8 cellular contexts compared by ENCODE assay signal in genomic region chr11:68870470-68870869, GRCh38. TPM values are rescaled to one million over a fixed set of nuclear protein-coding genes. Genes with fewer than 3 reads are reported as not detected.
DNase-seq lines count a peak whose midpoint lies in the region; ATAC-seq and TF ChIP-seq lines count a peak whose summit lies in the region.

No MANE protein-coding gene starts in this region.

- no peaks in the 10 kb centered on the region for H3K9me3 ChIP-seq in suprapubic skin

- H3K4me3 ChIP-seq in suprapubic skin, result peak overlapping the region; percentile 40

- H3K27ac ChIP-seq in suprapubic skin, result no peak overlapping the region

- TF ChIP-seq EP300 in suprapubic skin (IDR thresholded peaks at IDR 0.05), result no peak

- no peaks in the 10 kb centered on the region for H3K27me3 ChIP-seq in suprapubic skin

- CTCF ChIA-PET in activated CD4-positive, alpha-beta T cell treated with anti-CD3 and anti-CD28 coated beads for 36 hours (lab: Charles Lee), result no interaction called here

- peaks cover 2% of the 10 kb centered on the region for H3K36me3 Mint-ChIP-seq in activated CD4-positive, alpha-beta T cell treated with anti-CD3 and anti-CD28 coated beads for 36 hours (ENCODE audit: low read depth)
- H3K36me3 Mint-ChIP-seq in activated T-helper 17 cell treated with anti-CD3 and anti-CD28 coated beads, Interleukin-2, amount 50 U/mL, for 72 hours (ENCODE audit: low read depth), result no peaks in the 10 kb centered on the region

- WGBS in suprapubic skin, result 31% methylated on average over 9 of the region's 9 CpGs

- no peak for TF ChIP-seq POLR2A in suprapubic skin (IDR thresholded peaks at IDR 0.05)

- POLR2A ChIA-PET in activated CD4-positive, alpha-beta T cell treated with anti-CD3 and anti-CD28 coated beads for 36 hours (lab: Charles Lee), result no interaction called here

- no peaks in the 10 kb centered on the region for H3K9me3 Mint-ChIP-seq in activated CD4-positive, alpha-beta T cell treated with anti-CD3 and anti-CD28 coated beads for 36 hours (ENCODE audit: low read depth)
- H3K9me3 Mint-ChIP-seq in activated T-helper 17 cell treated with anti-CD3 and anti-CD28 coated beads, Interleukin-2, amount 50 U/mL, for 72 hours, result no peaks in the 10 kb centered on the region

- H3K4me1 Mint-ChIP-seq in activated CD4-positive, alpha-beta T cell treated with anti-CD3 and anti-CD28 coated beads for 36 hours, result peaks cover 12% of the 10 kb centered on the region
- H3K4me1 Mint-ChIP-seq in activated T-helper 17 cell treated with anti-CD3 and anti-CD28 coated beads, Interleukin-2, amount 50 U/mL, for 72 hours, result peaks cover 6% of the 10 kb centered on the region

- H3K36me3 ChIP-seq in suprapubic skin, result no peaks in the 10 kb centered on the region

- peaks cover 5% of the 10 kb centered on the region for H3K4me1 ChIP-seq in suprapubic skin

- intact Hi-C loops in activated CD4-positive, alpha-beta T cell treated with anti-CD3 and anti-CD28 coated beads for 36 hours (cut with DNase I, micrococcal nuclease), result no loop called here

- TF ChIP-seq CTCF in suprapubic skin (IDR thresholded peaks at IDR 0.05), result no peak

- no peak for DNase-seq in activated CD4-positive, alpha-beta T cell treated with anti-CD3 and anti-CD28 coated beads for 36 hours
- no peak for DNase-seq in activated CD4-positive, alpha-beta T cell treated with anti-CD3 and anti-CD28 coated beads for 4 hours
- DNase-seq in left kidney (ENCODE audit: low read depth, low spot score) (peak; percentile 41), suprapubic skin (ENCODE audit: low spot score in 2 of 2) (no peak), NCI-H2171 treated with DMSO at 0.1 percent for 48 hours (lab: John Stamatoyannopoulos, UW) (no peak), SHP77 (lab: John Stamatoyannopoulos, UW) (no peak), H4 (ENCODE audit: low spot score) (no peak)

- H3K27me3 Mint-ChIP-seq in activated CD4-positive, alpha-beta T cell treated with anti-CD3 and anti-CD28 coated beads for 36 hours, result peaks cover 24% of the 10 kb centered on the region
- H3K27me3 Mint-ChIP-seq in activated T-helper 17 cell treated with anti-CD3 and anti-CD28 coated beads, Interleukin-2, amount 50 U/mL, for 72 hours, result peaks cover 14% of the 10 kb centered on the region

- H3K27ac Mint-ChIP-seq in activated CD4-positive, alpha-beta T cell treated with anti-CD3 and anti-CD28 coated beads for 36 hours, result no peak overlapping the region
- no peak overlapping the region for H3K27ac Mint-ChIP-seq in activated T-helper 17 cell treated with anti-CD3 and anti-CD28 coated beads, Interleukin-2, amount 50 U/mL, for 72 hours

- H3K4me3 Mint-ChIP-seq in activated CD4-positive, alpha-beta T cell treated with anti-CD3 and anti-CD28 coated beads for 36 hours, result peak overlapping the region; percentile 71
- H3K4me3 Mint-ChIP-seq in activated T-helper 17 cell treated with anti-CD3 and anti-CD28 coated beads, Interleukin-2, amount 50 U/mL, for 72 hours, result peak overlapping the region; percentile 58

- ATAC-seq in activated CD4-positive, alpha-beta T cell treated with anti-CD3 and anti-CD28 coated beads for 36 hours, result no peak
- ATAC-seq in activated T-helper 17 cell treated with anti-CD3 and anti-CD28 coated beads, Interleukin-2, amount 50 U/mL, for 72 hours (replicated peaks), result no peak

RNA-seq across cellular contexts. Expression of gene CPT1A, which starts 28.8 kb away (rescaled TPM):
- 10 to 100 TPM; 23.3 to 25.4 TPM for total RNA-seq in activated CD4-positive, alpha-beta T cell treated with anti-CD3 and anti-CD28 coated beads for 36 hours
- 10 to 100 TPM; 12.9 to 45.0 TPM for total RNA-seq in activated T-helper 17 cell treated with anti-CD3 and anti-CD28 coated beads, Interleukin-2, amount 50 U/mL, for 72 hours
- 100 to 1,000 TPM in 1 of 4 donors, 10 to 100 TPM in 3; 18.5 to 125 (median 38.3) TPM for total RNA-seq in suprapubic skin
- total RNA-seq in H4 (2014; rRNA removed; shearing (Covaris generic)), result 21.3 and 21.8 TPM in 2 replicates

RNA-seq across cellular contexts. Expression of gene MRPL21, which starts 33.2 kb away (rescaled TPM):
- total RNA-seq in activated CD4-positive, alpha-beta T cell treated with anti-CD3 and anti-CD28 coated beads for 36 hours, result 100 to 1,000 TPM; 100 to 102 TPM
- total RNA-seq in activated T-helper 17 cell treated with anti-CD3 and anti-CD28 coated beads, Interleukin-2, amount 50 U/mL, for 72 hours, result 10 to 100 TPM; 43.4 to 96.4 TPM
- total RNA-seq in suprapubic skin, result 10 to 100 TPM; 28.6 to 43.8 (median 35.0) TPM
- total RNA-seq in H4 (2014; rRNA removed; shearing (Covaris generic)), result 110 and 148 TPM in 2 replicates

RNA-seq across cellular contexts. Expression of gene IGHMBP2, which starts 33.2 kb away (rescaled TPM):
- 10 to 100 TPM; 20.9 to 25.4 TPM for total RNA-seq in activated CD4-positive, alpha-beta T cell treated with anti-CD3 and anti-CD28 coated beads for 36 hours
- total RNA-seq in activated T-helper 17 cell treated with anti-CD3 and anti-CD28 coated beads, Interleukin-2, amount 50 U/mL, for 72 hours, result 10 to 100 TPM; 27.2 to 38.3 TPM
- 10 to 100 TPM; 22.9 to 55.0 (median 30.3) TPM for total RNA-seq in suprapubic skin
- total RNA-seq in H4 (2014; rRNA removed; shearing (Covaris generic)), result 3.3 and 5.3 TPM in 2 replicates
